ENCODE assay signal across 13 cellular contexts in the genomic region with DNA sequence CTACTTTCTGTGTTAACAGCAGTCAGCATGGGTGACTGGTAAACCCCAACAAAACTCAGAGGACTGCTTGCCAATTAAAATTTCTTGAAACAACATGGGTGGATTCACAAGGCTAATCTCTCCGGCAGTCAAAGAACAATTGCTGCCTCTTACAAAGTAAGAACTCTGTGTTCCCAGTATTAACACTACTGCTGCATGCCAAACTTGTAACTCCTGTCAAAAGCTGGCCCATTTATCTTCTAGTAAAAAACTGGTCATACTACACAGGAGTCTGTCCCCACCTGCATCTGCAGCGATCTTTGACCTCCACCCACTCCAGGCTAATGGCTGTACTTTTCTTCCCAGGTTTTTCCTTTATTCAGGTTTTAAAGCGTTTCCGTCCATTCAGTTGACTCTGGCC. TPM values are rescaled to one million over a fixed set of nuclear protein-coding genes. Genes with fewer than 3 reads are reported as not detected.
A peak's percentile ranks its signal among the peaks of the same experiment; 100 is the strongest.
DNase-seq lines count a peak whose midpoint lies in the region; ATAC-seq, FAIRE-seq and TF ChIP-seq lines count a peak whose summit lies in the region.
"Had no signal": no experiment of that assay in that cellular context is flagged by ENCODE, and none has a peak within 500 bp of the region (broad histone marks: within the 10 kb centered on the region; RNA-seq: fewer than 3 reads in every experiment).

No MANE protein-coding gene starts in this region.

- FAIRE-seq in astrocyte (lab: Jason Lieb, UNC), result no peak

- CTCF ChIA-PET in HEK293 (lab: Yijun Ruan, JAX), result interaction anchor here (0.6 to 1.9 kb wide), 9 partner anchors 9 to 319 kb away, joined by 3 to 6 read pairs (median 3); partner anchors contain the start of gene CAMP
- CTCF ChIA-PET in activated CD8-positive, alpha-beta memory T cell treated with anti-CD3 and anti-CD28 coated beads, Interleukin-2, amount 10 ng/mL, durations not matched to agents 7 days and 5 days (lab: Charles Lee), result interaction anchor here (1.2 to 7.0 kb wide), 3 partner anchors 12 to 204 kb away, joined by 3 to 46 read pairs (median 5); no protein-coding TSS in a partner anchor

- peaks cover 4% of the 10 kb centered on the region for H3K9me3 Mint-ChIP-seq in astrocyte (ENCODE audit: unreplicated experiment)
- H3K9me3 Mint-ChIP-seq in activated CD8-positive, alpha-beta memory T cell treated with anti-CD3 and anti-CD28 coated beads, Interleukin-2, amount 10 ng/mL, durations not matched to agents 7 days and 5 days (ENCODE audit: low read depth), result no peaks in the 10 kb centered on the region

- no peak overlapping the region for H3K9ac ChIP-seq in astrocyte (ENCODE audit: low read length)

- H3K27me3 ChIP-seq in astrocyte (ENCODE audit: insufficient read depth, low read length) (no peaks in the 10 kb centered on the region), right cardiac atrium (ENCODE audit: control insufficient read depth, insufficient read depth) (no peaks in the 10 kb centered on the region), thyroid gland (no peaks in the 10 kb centered on the region)

- no peak overlapping the region for H3K4me2 ChIP-seq in astrocyte (ENCODE audit: low read length)
- H3K4me2 ChIP-seq: GM23338 had no signal

- intact Hi-C loops in right cardiac atrium (cut with DNase I), result no loop called here
- intact Hi-C loops in thyroid gland (cut with DNase I), result no loop called here

- no peaks in the 10 kb centered on the region for H4K20me1 ChIP-seq in astrocyte (ENCODE audit: insufficient read depth, low read length)

- POLR2A ChIA-PET in HEK293 (lab: Yijun Ruan, JAX), result no interaction called here

- H3K27ac Mint-ChIP-seq in astrocyte (ENCODE audit: unreplicated experiment), result no peak overlapping the region
- no peak overlapping the region for H3K27ac Mint-ChIP-seq in activated CD8-positive, alpha-beta memory T cell treated with anti-CD3 and anti-CD28 coated beads, Interleukin-2, amount 10 ng/mL, durations not matched to agents 7 days and 5 days
- H3K27ac Mint-ChIP-seq: GM23338 had no signal

- H3K27me3 Mint-ChIP-seq in astrocyte (ENCODE audit: low read depth, unreplicated experiment), result no peaks in the 10 kb centered on the region
- peaks cover 3% of the 10 kb centered on the region for H3K27me3 Mint-ChIP-seq in activated CD8-positive, alpha-beta memory T cell treated with anti-CD3 and anti-CD28 coated beads, Interleukin-2, amount 10 ng/mL, durations not matched to agents 7 days and 5 days

- H3K4me3 Mint-ChIP-seq in astrocyte (ENCODE audit: unreplicated experiment), result no peak overlapping the region
- H3K4me3 Mint-ChIP-seq in activated CD8-positive, alpha-beta memory T cell treated with anti-CD3 and anti-CD28 coated beads, Interleukin-2, amount 10 ng/mL, durations not matched to agents 7 days and 5 days, result no peak overlapping the region
- H3K4me3 Mint-ChIP-seq: GM23338, nephron had no signal

- H3K4me3 ChIP-seq in HEK293 (ENCODE audit: low read depth, low read length) (no peak overlapping the region), astrocyte (ENCODE audit: insufficient read depth, low read depth, low read length) (no peak overlapping the region), right cardiac atrium (ENCODE audit: low read length) (no peak overlapping the region), thyroid gland (replicated peaks in 1 of 3) (no peak overlapping the region)
- H3K4me3 ChIP-seq: GM23338 had no signal

- DNase-seq in astrocyte (ENCODE audit: low read depth) (no peak), right cardiac atrium (no peak), thyroid gland (peak; percentile 66 to 73), germinal center (ENCODE audit: low spot score) (no peak)
- no peak for DNase-seq in activated CD8-positive, alpha-beta memory T cell treated with anti-CD3 and anti-CD28 coated beads, Interleukin-2, amount 10 ng/mL, durations not matched to agents 7 days and 5 days
- DNase-seq: DMS153 had no signal

- no peaks in the 10 kb centered on the region for H3K4me1 Mint-ChIP-seq in astrocyte (ENCODE audit: low read depth, unreplicated experiment)
- peaks cover 9% of the 10 kb centered on the region for H3K4me1 Mint-ChIP-seq in activated CD8-positive, alpha-beta memory T cell treated with anti-CD3 and anti-CD28 coated beads, Interleukin-2, amount 10 ng/mL, durations not matched to agents 7 days and 5 days

- no peaks in the 10 kb centered on the region for H3K36me3 Mint-ChIP-seq in astrocyte (ENCODE audit: low read depth, unreplicated experiment)
- H3K36me3 Mint-ChIP-seq in activated CD8-positive, alpha-beta memory T cell treated with anti-CD3 and anti-CD28 coated beads, Interleukin-2, amount 10 ng/mL, durations not matched to agents 7 days and 5 days, result no peaks in the 10 kb centered on the region

- peak overlapping the region; percentile 75 for H2AFZ ChIP-seq in astrocyte (ENCODE audit: low read depth, low read length)

- H3K79me2 ChIP-seq in astrocyte (ENCODE audit: insufficient read depth, low read length), result no peaks in the 10 kb centered on the region

- ATAC-seq in right cardiac atrium (peak; percentile 90 to 91), GM18868 (IDR thresholded peaks at IDR 0.05; ENCODE audit: unreplicated experiment) (no peak)
- ATAC-seq in activated CD8-positive, alpha-beta memory T cell treated with anti-CD3 and anti-CD28 coated beads, Interleukin-2, amount 10 ng/mL, durations not matched to agents 7 days and 5 days, result no peak

- TF ChIP-seq POLR2A in thyroid gland (IDR thresholded peaks at IDR 0.05), result no peak

- H3K27ac ChIP-seq in HEK293 (ENCODE audit: extremely low read depth, low read depth, low read length) (no peak overlapping the region), astrocyte (ENCODE audit: low read depth, low read length) (no peak overlapping the region), right cardiac atrium (ENCODE audit: low read length) (peak overlapping the region; percentile 57), thyroid gland (peak overlapping the region; percentile 89 to 92 (median 92))

- WGBS in right cardiac atrium, result 48% methylated on average over 4 of the region's 4 CpGs
- WGBS in thyroid gland, 2 donors, result 32 to 46% methylated on average over 4 of the region's 4 CpGs

- H3K9me3 ChIP-seq in HEK293 (ENCODE audit: control insufficient read depth, insufficient read depth, low read depth, low read length) (no peaks in the 10 kb centered on the region), astrocyte (ENCODE audit: insufficient read depth, low read depth, low read length) (no peaks in the 10 kb centered on the region), right cardiac atrium (ENCODE audit: control insufficient read depth, low read length) (no peaks in the 10 kb centered on the region), thyroid gland (no peaks in the 10 kb centered on the region)

- H3K4me1 ChIP-seq in HEK293 (ENCODE audit: control insufficient read depth, insufficient read depth, low read length) (no peaks in the 10 kb centered on the region), astrocyte (ENCODE audit: insufficient read depth, low read length) (peaks cover 3% of the 10 kb centered on the region), right cardiac atrium (ENCODE audit: control insufficient read depth, insufficient read depth, low read length) (no peaks in the 10 kb centered on the region), thyroid gland (peaks cover 32 to 34% of the 10 kb centered on the region in 2 donors)

- H3K36me3 ChIP-seq in HEK293 (ENCODE audit: control insufficient read depth in 2 of 2, insufficient read depth in 1 of 2, low read length in 2 of 2), result no peaks in the 10 kb centered on the region
- H3K36me3 ChIP-seq in astrocyte (ENCODE audit: insufficient read depth, low read length), result no peaks in the 10 kb centered on the region
- H3K36me3 ChIP-seq in thyroid gland, result no peaks in the 10 kb centered on the region

- no peak for TF ChIP-seq CTCF in HEK293 (tag by site-specific recombination; IDR thresholded peaks at IDR 0.05)
- no peak for TF ChIP-seq CTCF in astrocyte (IDR thresholded peaks at IDR 0.05; ENCODE audit: insufficient read depth, low read depth, low read length)
- TF ChIP-seq CTCF in thyroid gland (IDR thresholded peaks at IDR 0.05), result no peak

TF ChIP-seq in HEK293, 187 proteins besides CTCF, POLR2A, EP300 and RAD21:
- TF ChIP-seq ZEB2 (tag by site-specific recombination; IDR thresholded peaks at IDR 0.05) (no peak), ZNF335 (tag by site-specific recombination; conservative IDR thresholded peaks at IDR 0.05) (0 out of 2 replicates have a peak, but pooled peaks have one; percentile 1), ZNF654 (tag by site-specific recombination; IDR thresholded peaks at IDR 0.05; ENCODE audit: low read depth) (no peak)

RNA-seq across cellular contexts. Expression of gene ZNF589, which starts 8.7 kb away (rescaled TPM):
- total RNA-seq in astrocyte, result 9.1 and 9.9 TPM in 2 replicates
- total RNA-seq in right cardiac atrium, result 10 to 100 TPM; 11.4 to 18.5 (median 15.0) TPM
- 5.6 TPM for polyA plus RNA-seq in right cardiac atrium
- total RNA-seq in thyroid gland, result 10 to 100 TPM; 28.5 to 48.7 (median 37.8) TPM
- 10 to 100 TPM; 25.3 to 36.3 TPM for total RNA-seq in activated CD8-positive, alpha-beta memory T cell treated with anti-CD3 and anti-CD28 coated beads, Interleukin-2, amount 10 ng/mL, durations not matched to agents 7 days and 5 days

RNA-seq across cellular contexts. Expression of gene CAMP, which starts 8.9 kb away (rescaled TPM):
- total RNA-seq in astrocyte (not detected in 2 replicates), right cardiac atrium (1 to 10 TPM in 1 of 4 donors, under 1 TPM in 3; 0.50 to 2.1 (median 0.73) TPM), thyroid gland (1 to 10 TPM in 3 of 4 donors, not detected in 1; 4.8 to 6.5 (median 5.4) TPM)
- polyA plus RNA-seq in right cardiac atrium, result 1.8 TPM
- not detected for total RNA-seq in activated CD8-positive, alpha-beta memory T cell treated with anti-CD3 and anti-CD28 coated beads, Interleukin-2, amount 10 ng/mL, durations not matched to agents 7 days and 5 days
- total RNA-seq: fibroblast of villous mesenchyme, GM23338, lung microvascular endothelial cell, temporal lobe had no signal
- polyA plus RNA-seq: GM23338 had no signal

RNA-seq across cellular contexts. Expression of gene CDC25A, which starts 44.0 kb away (rescaled TPM):
- total RNA-seq in astrocyte (4.6 and 5.1 TPM in 2 replicates), right cardiac atrium (1 to 10 TPM in 1 of 4 donors, under 1 TPM in 3; 0.71 to 1.0 (median 0.87) TPM), thyroid gland (1 to 10 TPM in 3 of 4 donors, under 1 TPM in 1; 0.94 to 4.0 (median 3.7) TPM)
- 0.86 TPM for polyA plus RNA-seq in right cardiac atrium
- 10 to 100 TPM; 33.1 to 39.4 TPM for total RNA-seq in activated CD8-positive, alpha-beta memory T cell treated with anti-CD3 and anti-CD28 coated beads, Interleukin-2, amount 10 ng/mL, durations not matched to agents 7 days and 5 days

Comparison
In these comparisons a context has a peak if more than half of its experiments do, and no peak if none do; other contexts are left out.
1. H3K27ac ChIP-seq: peak in right cardiac atrium (single experiment) and thyroid gland (3 of 3); none in HEK293 (single experiment) and astrocyte (single experiment).
2. DNase-seq: peak in thyroid gland (2 of 2); none in astrocyte (single experiment), right cardiac atrium (0 of 3), germinal center (single experiment) and activated CD8-positive, alpha-beta memory T cell treated with anti-CD3 and anti-CD28 coated beads, Interleukin-2, amount 10 ng/mL, durations not matched to agents 7 days and 5 days (single experiment).
3. ATAC-seq: peak in right cardiac atrium (2 of 2); none in activated CD8-positive, alpha-beta memory T cell treated with anti-CD3 and anti-CD28 coated beads, Interleukin-2, amount 10 ng/mL, durations not matched to agents 7 days and 5 days (single experiment) and GM18868 (single experiment).